9 cellular contexts compared by ENCODE assay signal in the genomic region with DNA sequence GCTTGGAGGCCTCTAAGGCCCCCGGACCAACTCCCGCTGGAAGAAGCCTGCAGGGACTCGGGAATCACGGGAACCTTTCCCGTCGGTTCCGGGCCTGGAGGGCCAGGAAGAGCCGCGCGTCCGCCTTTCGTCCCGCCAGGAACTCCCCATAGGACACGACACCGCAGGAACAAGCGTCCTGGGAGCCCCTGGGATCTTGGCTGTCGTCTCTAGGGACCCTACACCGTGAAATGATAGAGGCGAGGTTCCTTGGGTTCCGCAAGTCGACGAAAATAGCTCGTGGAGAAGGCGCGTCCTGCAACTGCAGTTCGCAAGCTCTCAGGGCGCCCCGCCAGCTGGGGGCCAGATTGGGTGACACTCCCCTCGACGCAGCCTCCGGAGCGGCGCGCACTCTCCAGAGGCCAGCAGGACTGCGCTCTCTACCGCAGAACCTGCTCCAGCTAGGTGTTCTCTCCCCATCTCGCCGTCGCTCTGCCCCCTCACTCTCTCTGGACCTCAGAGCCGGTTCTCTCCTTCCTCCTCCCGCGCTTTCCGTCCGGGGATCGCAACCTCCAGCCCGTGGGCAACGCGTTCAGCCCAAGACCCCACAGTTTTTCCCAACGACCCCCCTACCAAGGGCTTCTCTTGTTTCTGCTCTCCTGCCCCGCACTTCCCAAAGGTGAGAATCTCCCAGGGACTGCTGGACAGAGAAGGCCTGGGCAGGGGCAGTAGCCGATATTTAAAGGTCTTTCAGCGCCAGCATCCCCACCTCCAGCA. TPM values are rescaled to one million over a fixed set of nuclear protein-coding genes. Genes with fewer than 3 reads are reported as not detected.
DNase-seq lines count a peak whose midpoint lies in the region; ATAC-seq and TF ChIP-seq lines count a peak whose summit lies in the region.
"Had no signal": no experiment of that assay in that cellular context is flagged by ENCODE, and none has a peak within 500 bp of the region (broad histone marks: within the 10 kb centered on the region; RNA-seq: fewer than 3 reads in every experiment).

No MANE protein-coding gene starts in this region.

- no peak overlapping the region for H3K27ac ChIP-seq in CD8-positive, alpha-beta memory T cell (ENCODE audit: low read depth, low read length)
- H3K27ac ChIP-seq: HL-60 had no signal

- peaks cover 54 to 79% of the 10 kb centered on the region in 2 donors for H3K27me3 Mint-ChIP-seq in CD8-positive, alpha-beta memory T cell
- H3K27me3 Mint-ChIP-seq in endothelial cell (ENCODE audit: unreplicated experiment) (peaks cover 30% of the 10 kb centered on the region), neural crest cell (ENCODE audit: low read depth) (peaks cover 97% of the 10 kb centered on the region)

- no peak overlapping the region for H3K27ac Mint-ChIP-seq in CD8-positive, alpha-beta memory T cell
- H3K27ac Mint-ChIP-seq in endothelial cell (ENCODE audit: unreplicated experiment) (peak overlapping the region; percentile 96), neural crest cell (ENCODE audit: unreplicated experiment) (no peak overlapping the region)

- H3K4me3 ChIP-seq in CD8-positive, alpha-beta memory T cell (ENCODE audit: low read length): peak overlapping the region; percentile 39

- ATAC-seq in GM18520 (IDR thresholded peaks at IDR 0.05; ENCODE audit: unreplicated experiment): no peak

- H3K9me3 ChIP-seq in CD8-positive, alpha-beta memory T cell (ENCODE audit: low read length): no peaks in the 10 kb centered on the region

- no peaks in the 10 kb centered on the region for H3K36me3 Mint-ChIP-seq in CD8-positive, alpha-beta memory T cell
- H3K36me3 Mint-ChIP-seq in endothelial cell (ENCODE audit: low read depth, unreplicated experiment) (peaks cover 36% of the 10 kb centered on the region), neural crest cell (ENCODE audit: low read depth) (no peaks in the 10 kb centered on the region)

- peaks cover 21 to 41% (median 31%) of the 10 kb centered on the region in 3 donors for H3K4me1 Mint-ChIP-seq in CD8-positive, alpha-beta memory T cell
- H3K4me1 Mint-ChIP-seq in endothelial cell (ENCODE audit: unreplicated experiment): peaks cover 38% of the 10 kb centered on the region
- peaks cover 43% of the 10 kb centered on the region for H3K4me1 Mint-ChIP-seq in neural crest cell

- CTCF ChIA-PET in CD8-positive, alpha-beta memory T cell (lab: Charles Lee): no interaction called here

- no peaks in the 10 kb centered on the region for H3K36me3 ChIP-seq in CD8-positive, alpha-beta memory T cell (ENCODE audit: insufficient read depth, low read length)

- TF ChIP-seq CTCF in endothelial cell (IDR thresholded peaks at IDR 0.05; ENCODE audit: unreplicated experiment) (no peak), neural crest cell (conservative IDR thresholded peaks at IDR 0.05) (no peak)

- DNase-seq in CD8-positive, alpha-beta memory T cell: no peak
- DNase-seq in LoVo (ENCODE audit: low spot score) (peak; percentile 53), endothelial cell (ENCODE audit: low spot score) (peak; percentile 49), neural crest cell (ENCODE audit: low read depth, low spot score) (no peak), A172 (ENCODE audit: low spot score) (no peak), amniotic stem cell (lab: John Stamatoyannopoulos, UW) (no peak), T1000 (lab: John Stamatoyannopoulos, UW) (no peak)

- peaks cover 0 to 5% (median 2%) of the 10 kb centered on the region in 5 donors for H3K9me3 Mint-ChIP-seq in CD8-positive, alpha-beta memory T cell
- H3K9me3 Mint-ChIP-seq in endothelial cell (ENCODE audit: unreplicated experiment): no peaks in the 10 kb centered on the region
- no peaks in the 10 kb centered on the region for H3K9me3 Mint-ChIP-seq in neural crest cell

- H3K4me3 Mint-ChIP-seq in CD8-positive, alpha-beta memory T cell: peak overlapping the region in 6 of 7 donors; percentile 53 to 82 (median 64)
- H3K4me3 Mint-ChIP-seq in endothelial cell (ENCODE audit: unreplicated experiment): peak overlapping the region; percentile 99
- H3K4me3 Mint-ChIP-seq in neural crest cell: peak overlapping the region; percentile 92

- no peaks in the 10 kb centered on the region for H3K4me1 ChIP-seq in CD8-positive, alpha-beta memory T cell (ENCODE audit: insufficient read depth, low read length)

- peaks cover 14% of the 10 kb centered on the region for H3K27me3 ChIP-seq in CD8-positive, alpha-beta memory T cell (ENCODE audit: insufficient read depth, low read length, poor library complexity, severe bottlenecking)

- POLR2A ChIA-PET in CD8-positive, alpha-beta memory T cell (lab: Charles Lee): no interaction called here

RNA-seq across cellular contexts. Expression of a gene that starts 0.8 kb away (rescaled TPM):
- total RNA-seq in CD8-positive, alpha-beta memory T cell: under 1 TPM in 1 of 2 experiments, not detected in 1; 0.20 TPM
- polyA plus RNA-seq in CD8-positive, alpha-beta memory T cell: not detected
- 101 TPM for total RNA-seq in endothelial cell (ENCODE audit: unreplicated experiment)
- total RNA-seq in neural crest cell: 1.1 and 1.3 TPM in 2 replicates
- 3.8 and 5.0 TPM in 2 replicates for total RNA-seq in A172 (2014; rRNA removed; shearing (Covaris generic))

Comparison
In these comparisons a context has a peak if more than half of its experiments do, and no peak if none do; other contexts are left out.
1. DNase-seq: peak in LoVo (single experiment) and endothelial cell (single experiment); none in CD8-positive, alpha-beta memory T cell (0 of 5), neural crest cell (single experiment), A172 (single experiment), amniotic stem cell (single experiment) and T1000 (single experiment).
2. RNA of a gene that starts 0.8 kb away (total RNA-seq): 101 TPM in endothelial cell (single experiment); 3.8 to 5.0 TPM in A172, 1.1 to 1.3 TPM in neural crest cell and 0.20 TPM in CD8-positive, alpha-beta memory T cell; every median in the first group is over 10 times any median in the second.
3. Peak in every context shown above with its lines, with median percentiles within 50 percentile points of each other: H3K4me3 Mint-ChIP-seq.